18 cellular contexts compared by ENCODE assay signal in the genomic region with DNA sequence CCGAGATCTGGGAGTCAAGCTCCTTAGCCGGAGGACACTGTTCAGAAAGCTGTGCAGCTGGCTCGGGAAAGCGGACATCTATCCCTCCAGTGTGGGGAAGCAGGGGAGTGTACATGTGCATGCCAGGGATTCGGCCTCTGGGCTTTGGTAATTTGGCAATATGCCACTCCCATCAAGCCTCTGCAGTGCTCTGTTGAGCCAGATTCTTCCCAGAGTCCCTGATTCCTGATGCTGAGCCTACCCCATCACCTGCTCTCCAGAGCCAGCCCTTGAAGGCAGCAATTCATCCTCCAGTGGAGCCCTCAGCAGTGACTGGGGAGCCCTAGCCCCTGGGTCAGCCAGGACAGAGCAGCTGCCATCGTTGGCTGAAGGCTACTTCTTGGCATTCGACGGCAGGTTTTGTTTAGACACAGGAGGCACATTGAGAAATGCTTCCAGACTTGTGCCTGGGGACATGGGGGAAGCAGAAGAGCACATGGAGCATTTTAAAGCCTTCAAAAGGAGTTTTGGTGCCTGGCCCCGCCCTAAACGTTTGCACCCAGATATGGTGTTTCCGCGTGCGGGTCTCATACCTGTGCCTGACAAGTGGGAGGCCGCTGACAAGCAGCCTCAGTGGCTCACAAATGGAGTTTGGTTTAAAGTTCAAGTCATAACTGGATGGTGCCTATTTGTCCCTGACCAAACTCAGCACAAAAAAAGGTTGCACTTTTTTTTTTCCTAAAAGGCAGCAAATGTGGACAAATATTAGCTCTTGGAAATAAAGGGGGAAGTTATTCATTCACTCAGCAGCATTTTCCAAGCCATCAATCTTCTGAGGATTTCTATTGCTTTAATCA.
"Had no signal": no experiment of that assay in that cellular context is flagged by ENCODE, and none has a peak within 500 bp of the region (broad histone marks: within the 10 kb centered on the region; RNA-seq: fewer than 3 reads in every experiment).

No MANE protein-coding gene starts in this region.

- H3K27ac ChIP-seq: colonic mucosa, heart left ventricle, left lung, suprapubic skin, VCaP had no signal

- H3K9me3 Mint-ChIP-seq: activated naive CD4-positive, alpha-beta T cell treated with anti-CD3 and anti-CD28 coated beads, Interleukin-2, amount 10 ng/mL, durations not matched to agents 7 days and 5 days; activated naive CD8-positive, alpha-beta T cell treated with anti-CD3 and anti-CD28 coated beads, Interleukin-2, amount 50 U/mL, for 24 hours; activated T-cell treated with anti-CD3 and anti-CD28 coated beads, Interleukin-2, amount 50 U/mL, for 4 hours; stimulated activated naive CD8-positive, alpha-beta T cell treated with anti-CD3 and anti-CD28 coated beads, Interleukin-15, amount 100 ng/mL, for 72 hours had no signal

- H3K27me3 ChIP-seq: colonic mucosa, heart left ventricle, left lung, suprapubic skin had no signal

- H3K36me3 Mint-ChIP-seq: activated naive CD4-positive, alpha-beta T cell treated with anti-CD3 and anti-CD28 coated beads, Interleukin-2, amount 10 ng/mL, durations not matched to agents 7 days and 5 days; brain had no signal

- H3K27me3 Mint-ChIP-seq: activated naive CD4-positive, alpha-beta T cell treated with anti-CD3 and anti-CD28 coated beads, Interleukin-2, amount 10 ng/mL, durations not matched to agents 7 days and 5 days; activated naive CD8-positive, alpha-beta T cell treated with anti-CD3 and anti-CD28 coated beads, Interleukin-2, amount 50 U/mL, for 24 hours; stimulated activated naive CD8-positive, alpha-beta T cell treated with anti-CD3 and anti-CD28 coated beads, Interleukin-15, amount 100 ng/mL, for 72 hours had no signal

- DNase-seq: activated CD4-positive, alpha-beta T cell treated with anti-CD3 and anti-CD28 coated beads, Interleukin-2, amount 50 U/mL, for 1 hour; activated CD4-positive, CD25-positive, alpha-beta regulatory T cell treated with anti-CD3 and anti-CD28 coated beads, Interleukin-2, amount 50 U/mL, for 72 hours; activated CD8-positive, alpha-beta memory T cell treated with anti-CD3 and anti-CD28 coated beads, Interleukin-2, amount 50 U/mL, for 4 hours; activated effector memory CD4-positive, alpha-beta T cell treated with Interleukin-2 at 50 U/mL for 16 hours; activated naive CD4-positive, alpha-beta T cell treated with anti-CD3 and anti-CD28 coated beads, Interleukin-2, amount 10 ng/mL, durations not matched to agents 7 days and 5 days; activated naive CD8-positive, alpha-beta T cell treated with anti-CD3 and anti-CD28 coated beads, Interleukin-2, amount 50 U/mL, for 24 hours; activated T-cell treated with anti-CD3 and anti-CD28 coated beads, Interleukin-2, amount 50 U/mL, for 4 hours; colonic mucosa; heart left ventricle; left lung; stimulated activated CD4-positive, alpha-beta T cell treated with anti-CD3 and anti-CD28 coated beads, Interleukin-4, amount 100 ng/mL, for 1 hour; stimulated activated naive CD8-positive, alpha-beta T cell treated with anti-CD3 and anti-CD28 coated beads, Interleukin-15, amount 100 ng/mL, for 72 hours; trophoblast cell had no signal

- H3K4me3 Mint-ChIP-seq: activated naive CD4-positive, alpha-beta T cell treated with anti-CD3 and anti-CD28 coated beads, Interleukin-2, amount 10 ng/mL, durations not matched to agents 7 days and 5 days; activated naive CD8-positive, alpha-beta T cell treated with anti-CD3 and anti-CD28 coated beads, Interleukin-2, amount 50 U/mL, for 24 hours; activated T-cell treated with anti-CD3 and anti-CD28 coated beads, Interleukin-2, amount 50 U/mL, for 4 hours; brain; stimulated activated naive CD8-positive, alpha-beta T cell treated with anti-CD3 and anti-CD28 coated beads, Interleukin-15, amount 100 ng/mL, for 72 hours had no signal

- ATAC-seq: activated naive CD8-positive, alpha-beta T cell treated with anti-CD3 and anti-CD28 coated beads, Interleukin-2, amount 50 U/mL, for 24 hours; activated T-cell treated with anti-CD3 and anti-CD28 coated beads, Interleukin-2, amount 50 U/mL, for 4 hours; left lung; sciatic nerve; stimulated activated naive CD8-positive, alpha-beta T cell treated with anti-CD3 and anti-CD28 coated beads, Interleukin-15, amount 100 ng/mL, for 72 hours had no signal

- H3K27ac Mint-ChIP-seq: activated naive CD4-positive, alpha-beta T cell treated with anti-CD3 and anti-CD28 coated beads, Interleukin-2, amount 10 ng/mL, durations not matched to agents 7 days and 5 days; activated naive CD8-positive, alpha-beta T cell treated with anti-CD3 and anti-CD28 coated beads, Interleukin-2, amount 50 U/mL, for 24 hours; stimulated activated naive CD8-positive, alpha-beta T cell treated with anti-CD3 and anti-CD28 coated beads, Interleukin-15, amount 100 ng/mL, for 72 hours had no signal

- H3K36me3 ChIP-seq: colonic mucosa, heart left ventricle, left lung, suprapubic skin had no signal

- H3K4me1 Mint-ChIP-seq: activated naive CD4-positive, alpha-beta T cell treated with anti-CD3 and anti-CD28 coated beads, Interleukin-2, amount 10 ng/mL, durations not matched to agents 7 days and 5 days; activated naive CD8-positive, alpha-beta T cell treated with anti-CD3 and anti-CD28 coated beads, Interleukin-2, amount 50 U/mL, for 24 hours; stimulated activated naive CD8-positive, alpha-beta T cell treated with anti-CD3 and anti-CD28 coated beads, Interleukin-15, amount 100 ng/mL, for 72 hours had no signal

- H3K4me2 ChIP-seq: smooth muscle cell had no signal

- H3K4me1 ChIP-seq: colonic mucosa, heart left ventricle, left lung, suprapubic skin had no signal

- H3K9me3 ChIP-seq: colonic mucosa, heart left ventricle, left lung, suprapubic skin had no signal

- H3K4me3 ChIP-seq: colonic mucosa, heart left ventricle, left lung, smooth muscle cell, suprapubic skin had no signal
